ENCODE assay signal across 13 cellular contexts in genomic region chr19:4647676-4648644, GRCh38. TPM values are rescaled to one million over a fixed set of nuclear protein-coding genes. Genes with fewer than 3 reads are reported as not detected.
DNase-seq lines count a peak whose midpoint lies in the region; ATAC-seq, FAIRE-seq and TF ChIP-seq lines count a peak whose summit lies in the region.
"Had no signal": no experiment of that assay in that cellular context is flagged by ENCODE, and none has a peak within 500 bp of the region (broad histone marks: within the 10 kb centered on the region; RNA-seq: fewer than 3 reads in every experiment).

No MANE protein-coding gene starts in this region.

- H3K36me3 Mint-ChIP-seq in astrocyte (ENCODE audit: low read depth, unreplicated experiment) = no peaks in the 10 kb centered on the region

- H3K9me3 Mint-ChIP-seq in astrocyte (ENCODE audit: unreplicated experiment) = no peaks in the 10 kb centered on the region
- H3K9me3 Mint-ChIP-seq: CD14-positive monocyte had no signal

- no peaks in the 10 kb centered on the region for H3K27me3 Mint-ChIP-seq in astrocyte (ENCODE audit: low read depth, unreplicated experiment)

- no peak overlapping the region for H3K4me3 ChIP-seq in astrocyte (ENCODE audit: insufficient read depth, low read depth, low read length)
- peak overlapping the region in 5 of 10 donors; percentile 14 to 32 (median 24) for H3K4me3 ChIP-seq in heart right ventricle
- H3K4me3 ChIP-seq in small intestine (ENCODE audit: low read depth in 1 of 2, low read length in 2 of 2) = no peak overlapping the region
- H3K4me3 ChIP-seq: hepatocyte had no signal

- WGBS in heart right ventricle, 2 donors = 52 to 57% methylated on average over 18 to 19 of the region's 20 CpGs
- 64 to 87% (median 80%) methylated on average over 17 to 20 of the region's 20 CpGs for WGBS in small intestine, 3 donors

- H3K9me3 ChIP-seq in astrocyte (ENCODE audit: insufficient read depth, low read depth, low read length) (no peaks in the 10 kb centered on the region), heart right ventricle (no peaks in the 10 kb centered on the region), small intestine (ENCODE audit: control insufficient read depth, low read depth) (no peaks in the 10 kb centered on the region)

- H3K27ac Mint-ChIP-seq in astrocyte (ENCODE audit: unreplicated experiment) = no peak overlapping the region

- H3K27me3 ChIP-seq in astrocyte (ENCODE audit: insufficient read depth, low read length) (no peaks in the 10 kb centered on the region), heart right ventricle (no peaks in the 10 kb centered on the region), small intestine (ENCODE audit: control insufficient read depth in 2 of 2, insufficient read depth in 2 of 2, low read length in 2 of 2) (no peaks in the 10 kb centered on the region)
- H3K27me3 ChIP-seq: hepatocyte had no signal

- H3K4me1 ChIP-seq in astrocyte (ENCODE audit: insufficient read depth, low read length) = peaks cover 4% of the 10 kb centered on the region
- peaks cover 8 to 55% (median 27%) of the 10 kb centered on the region in 9 donors for H3K4me1 ChIP-seq in heart right ventricle
- H3K4me1 ChIP-seq in small intestine (ENCODE audit: control insufficient read depth in 2 of 2, insufficient read depth in 1 of 2, low read depth in 1 of 2, low read length in 1 of 2) = no peaks in the 10 kb centered on the region

- no peak overlapping the region for H3K4me3 Mint-ChIP-seq in astrocyte (ENCODE audit: unreplicated experiment)
- H3K4me3 Mint-ChIP-seq: CD14-positive monocyte had no signal

- peaks cover 16% of the 10 kb centered on the region for H3K79me2 ChIP-seq in astrocyte (ENCODE audit: insufficient read depth, low read length)

- no peak overlapping the region for H2AFZ ChIP-seq in astrocyte (ENCODE audit: low read depth, low read length)
- H2AFZ ChIP-seq: hepatocyte had no signal

- H3K27ac ChIP-seq in astrocyte (ENCODE audit: low read depth, low read length) (no peak overlapping the region), heart right ventricle (peak overlapping the region; percentile 56 to 82 (median 74)), small intestine (ENCODE audit: low read depth in 1 of 2, low read length in 1 of 2) (peak overlapping the region in 1 of 2 donors; percentile 39)
- H3K27ac ChIP-seq: hepatocyte had no signal

- ATAC-seq in heart right ventricle (peak; percentile 82 to 95 (median 92)), sciatic nerve (peak; percentile 90)

- no peak overlapping the region for H3K4me2 ChIP-seq in astrocyte (ENCODE audit: low read length)
- H3K4me2 ChIP-seq: hepatocyte had no signal

- TF ChIP-seq CTCF in GM12874 (IDR thresholded peaks at IDR 0.05; ENCODE audit: insufficient read depth, low read depth, low read length) (peak; percentile 29; the same call in 1 of the 2 replicates), astrocyte (IDR thresholded peaks at IDR 0.05; ENCODE audit: insufficient read depth, low read depth, low read length) (no peak), heart right ventricle (IDR thresholded peaks at IDR 0.05) (peak in 8 of 9 donors; percentile 11 to 64 (median 38))

- peaks cover 15% of the 10 kb centered on the region for H4K20me1 ChIP-seq in astrocyte (ENCODE audit: insufficient read depth, low read length)

- H3K36me3 ChIP-seq in astrocyte (ENCODE audit: insufficient read depth, low read length) (no peaks in the 10 kb centered on the region), heart right ventricle (peaks cover 0 to 24% (median 0%) of the 10 kb centered on the region in 9 donors), small intestine (ENCODE audit: control insufficient read depth in 2 of 2, insufficient read depth in 2 of 2, low read length in 2 of 2) (no peaks in the 10 kb centered on the region)

- FAIRE-seq in astrocyte (lab: Jason Lieb, UNC) = no peak
- FAIRE-seq in small intestine (lab: Jason Lieb, UNC) = no peak

- H3K4me1 Mint-ChIP-seq in astrocyte (ENCODE audit: low read depth, unreplicated experiment) = no peaks in the 10 kb centered on the region

- H3K9ac ChIP-seq in astrocyte (ENCODE audit: low read length) = peak overlapping the region; percentile 38

- DNase-seq in astrocyte (ENCODE audit: low read depth) (no peak), heart right ventricle (peak; percentile 74 to 90), sciatic nerve (ENCODE audit: low spot score) (peak; percentile 77), NCI-H146 treated with DMSO at 0.1 percent for 48 hours (lab: John Stamatoyannopoulos, UW; ENCODE audit: unreplicated experiment) (no peak), GDM1 (lab: John Stamatoyannopoulos, UW) (no peak), OCI-M2 (lab: John Stamatoyannopoulos, UW; ENCODE audit: unreplicated experiment) (no peak), small intestine (no peak)
- DNase-seq: activated CD4-positive, alpha-beta T cell treated with anti-CD3 and anti-CD28 coated beads, Interleukin-2, amount 50 U/mL, for 4 hours; NCI-H1105; SHP77 treated with DMSO at 0.1 percent for 48 hours had no signal

- intact Hi-C loops in heart right ventricle (cut with DNase I) (no loop called here), sciatic nerve (cut with DNase I) (no loop called here)

RNA-seq across cellular contexts. Expression of gene TNFAIP8L1, which starts 8.6 kb away (rescaled TPM):
- total RNA-seq in astrocyte = 2.9 and 3.0 TPM in 2 replicates
- total RNA-seq in heart right ventricle = 10 to 100 TPM in 1 of 10 donors, 1 to 10 TPM in 9; 2.5 to 13.4 (median 6.1) TPM
- polyA plus RNA-seq in heart right ventricle = 1 to 10 TPM; 5.0 to 8.9 TPM
- 12.8 TPM for total RNA-seq in sciatic nerve
- polyA plus RNA-seq in small intestine = 10 to 100 TPM in 2 of 3 donors, 1 to 10 TPM in 1; 8.9 to 21.0 (median 11.0) TPM

RNA-seq across cellular contexts. Expression of gene MYDGF, which starts 22.2 kb away (rescaled TPM):
- total RNA-seq in astrocyte (131 and 153 TPM in 2 replicates), heart right ventricle (10 to 100 TPM; 14.2 to 48.5 (median 21.1) TPM), sciatic nerve (49.1 TPM)
- polyA plus RNA-seq in heart right ventricle (100 to 1,000 TPM in 1 of 2 donors, 10 to 100 TPM in 1; 28.2 to 211 TPM), small intestine (100 to 1,000 TPM in 1 of 3 donors, 10 to 100 TPM in 2; 45.8 to 220 (median 75.7) TPM)

Comparison
In these comparisons a context has a peak if more than half of its experiments do, and no peak if none do; other contexts are left out.
1. DNase-seq: peak in heart right ventricle (2 of 2) and sciatic nerve (single experiment); none in astrocyte (single experiment), NCI-H146 treated with DMSO at 0.1 percent for 48 hours (single experiment), GDM1 (single experiment), OCI-M2 (single experiment) and small intestine (single experiment).